ENCODE assay signal across 24 cellular contexts in the genomic region with DNA sequence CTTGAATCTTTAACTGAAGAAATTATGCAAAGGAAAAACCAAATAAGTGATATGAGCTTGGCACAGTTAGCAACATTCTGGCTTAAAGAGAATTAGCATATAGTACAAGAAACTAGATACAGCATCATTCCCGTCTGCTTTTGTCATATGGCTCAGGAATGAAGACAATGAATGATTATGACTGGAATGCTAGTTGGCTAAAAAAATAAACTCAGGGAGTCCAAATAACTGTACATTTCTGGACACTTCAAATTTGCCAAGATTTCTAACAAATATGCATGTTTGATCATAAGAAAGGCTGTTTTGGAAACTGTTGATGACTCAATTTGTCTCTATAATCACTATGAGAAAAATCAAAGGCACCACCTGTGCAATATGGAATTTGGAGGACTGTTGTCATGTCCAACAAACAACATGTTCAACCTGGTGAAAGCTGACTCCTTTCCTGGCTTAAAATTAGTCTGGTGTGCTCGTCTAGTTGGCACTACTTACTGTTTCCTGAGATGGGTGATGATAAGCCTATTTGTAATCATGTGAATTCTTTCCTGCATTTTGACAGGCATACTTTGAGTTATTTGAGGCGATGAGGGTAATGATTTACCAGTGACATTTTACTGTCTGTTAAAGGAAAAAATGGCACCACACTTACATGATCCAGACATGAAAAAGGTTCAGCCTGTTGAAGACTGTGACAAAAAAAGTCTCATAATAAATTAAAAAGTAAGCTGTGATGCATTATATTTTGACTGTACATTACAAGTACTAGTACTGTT.
DNase-seq lines count a peak whose midpoint lies in the region; ATAC-seq and TF ChIP-seq lines count a peak whose summit lies in the region.
"Had no signal": no experiment of that assay in that cellular context is flagged by ENCODE, and none has a peak within 500 bp of the region (broad histone marks: within the 10 kb centered on the region; RNA-seq: fewer than 3 reads in every experiment).

No MANE protein-coding gene starts in this region.

- peak; percentile 12 for DNase-seq in EH (ENCODE audit: low read depth)
- peak; percentile 1 for DNase-seq in LHCN-M2 (ENCODE audit: low read depth)
- DNase-seq in choroid plexus epithelial cell (ENCODE audit: low read depth): peak; percentile 43
- peak; percentile 21 for DNase-seq in kidney tubule cell (ENCODE audit: low spot score)
- no peak for DNase-seq in T-helper 2 cell treated with Interferon-gamma antibody and Interleukin-4, amounts not matched to agents 5 μg/mL and 100 μg/mL, for 36 hours (ENCODE audit: low spot score)
- no peak for DNase-seq in NCI-H345 treated with DMSO at 0.1 percent for 48 hours (lab: John Stamatoyannopoulos, UW; ENCODE audit: unreplicated experiment)
- DNase-seq in effector memory CD8-positive, alpha-beta T cell: no peak
- DNase-seq: activated B cell treated with CpG ODN at 0.5 μM for 24 hours; activated CD4-positive, alpha-beta T cell treated with anti-CD3 and anti-CD28 coated beads, Interleukin-2, amount 50 U/mL, for 4 hours; activated naive CD4-positive, alpha-beta T cell treated with anti-CD3 and anti-CD28 coated beads, Interleukin-2, amount 50 U/mL, for 16 hours; aorta; CD4-positive, CD25-positive, alpha-beta regulatory T cell; effector memory CD4-positive, alpha-beta T cell; GOT3; lower lobe of right lung; NCI-H1436; NCI-H526; sigmoid colon; stimulated activated CD8-positive, alpha-beta memory T cell treated with anti-CD3 and anti-CD28 coated beads, Interleukin-4, amount 100 ng/mL, for 48 hours; stomach had no signal

- ATAC-seq in GM18870 (IDR thresholded peaks at IDR 0.05; ENCODE audit: unreplicated experiment): no peak
- ATAC-seq in effector memory CD8-positive, alpha-beta T cell (replicated peaks): no peak
- ATAC-seq: K562, lower lobe of right lung had no signal

- H3K27me3 Mint-ChIP-seq in T-helper 2 cell treated with Interferon-gamma antibody and Interleukin-4, amounts not matched to agents 5 μg/mL and 100 μg/mL, for 36 hours (ENCODE audit: low read depth): no peaks in the 10 kb centered on the region
- no peaks in the 10 kb centered on the region for H3K27me3 Mint-ChIP-seq in effector memory CD8-positive, alpha-beta T cell
- H3K27me3 Mint-ChIP-seq: activated B cell treated with CpG ODN at 0.5 μM for 24 hours; CD4-positive, CD25-positive, alpha-beta regulatory T cell had no signal

- no peaks in the 10 kb centered on the region for H3K36me3 Mint-ChIP-seq in T-helper 2 cell treated with Interferon-gamma antibody and Interleukin-4, amounts not matched to agents 5 μg/mL and 100 μg/mL, for 36 hours (ENCODE audit: low read depth)
- no peaks in the 10 kb centered on the region for H3K36me3 Mint-ChIP-seq in effector memory CD8-positive, alpha-beta T cell (ENCODE audit: insufficient read depth)
- H3K36me3 Mint-ChIP-seq: CD4-positive, CD25-positive, alpha-beta regulatory T cell had no signal

- H3K4me3 Mint-ChIP-seq in T-helper 2 cell treated with Interferon-gamma antibody and Interleukin-4, amounts not matched to agents 5 μg/mL and 100 μg/mL, for 36 hours: no peak overlapping the region
- no peak overlapping the region for H3K4me3 Mint-ChIP-seq in effector memory CD8-positive, alpha-beta T cell
- H3K4me3 Mint-ChIP-seq: activated B cell treated with CpG ODN at 0.5 μM for 24 hours; activated T-helper 1 cell treated with anti-CD3 and anti-CD28 coated beads, Interleukin-12 subunit alpha, Interleukin-12 subunit beta, Interleukin-2, Interleukin-4 antibody, amounts not matched to agents 30 ng/mL and 10 ng/mL and 1 ng/mL, durations not matched to agents 14 hours and 24 hours and 36 hours; CD4-positive, CD25-positive, alpha-beta regulatory T cell had no signal

- no peak for TF ChIP-seq CTCF in choroid plexus epithelial cell (conservative IDR thresholded peaks at IDR 0.05; ENCODE audit: low read depth, low read length)

- H3K9me3 Mint-ChIP-seq in T-helper 2 cell treated with Interferon-gamma antibody and Interleukin-4, amounts not matched to agents 5 μg/mL and 100 μg/mL, for 36 hours: peaks cover 8% of the 10 kb centered on the region
- peaks cover 0 to 4% of the 10 kb centered on the region in 2 donors for H3K9me3 Mint-ChIP-seq in effector memory CD8-positive, alpha-beta T cell

- H3K4me1 Mint-ChIP-seq in T-helper 2 cell treated with Interferon-gamma antibody and Interleukin-4, amounts not matched to agents 5 μg/mL and 100 μg/mL, for 36 hours (ENCODE audit: low read depth): no peaks in the 10 kb centered on the region
- H3K4me1 Mint-ChIP-seq in effector memory CD8-positive, alpha-beta T cell (ENCODE audit: low read depth in 2 of 2): no peaks in the 10 kb centered on the region
- H3K4me1 Mint-ChIP-seq: activated B cell treated with CpG ODN at 0.5 μM for 24 hours; CD4-positive, CD25-positive, alpha-beta regulatory T cell had no signal

- H3K4me3 ChIP-seq in choroid plexus epithelial cell (ENCODE audit: low read depth, low read length): no peak overlapping the region
- H3K4me3 ChIP-seq: K562, lower lobe of right lung, sigmoid colon, stomach, tibial nerve had no signal

- H3K27ac Mint-ChIP-seq in T-helper 2 cell treated with Interferon-gamma antibody and Interleukin-4, amounts not matched to agents 5 μg/mL and 100 μg/mL, for 36 hours: no peak overlapping the region
- H3K27ac Mint-ChIP-seq in effector memory CD8-positive, alpha-beta T cell: no peak overlapping the region
- H3K27ac Mint-ChIP-seq: activated B cell treated with CpG ODN at 0.5 μM for 24 hours; activated T-helper 1 cell treated with anti-CD3 and anti-CD28 coated beads, Interleukin-12 subunit alpha, Interleukin-12 subunit beta, Interleukin-2, Interleukin-4 antibody, amounts not matched to agents 30 ng/mL and 10 ng/mL and 1 ng/mL, durations not matched to agents 14 hours and 24 hours and 36 hours; CD4-positive, CD25-positive, alpha-beta regulatory T cell had no signal

Comparison
In these comparisons a context has a peak if more than half of its experiments do, and no peak if none do; other contexts are left out.
1. DNase-seq: peak in EH (single experiment), LHCN-M2 (single experiment), choroid plexus epithelial cell (single experiment) and kidney tubule cell (single experiment); none in T-helper 2 cell treated with Interferon-gamma antibody and Interleukin-4, amounts not matched to agents 5 μg/mL and 100 μg/mL, for 36 hours (single experiment), NCI-H345 treated with DMSO at 0.1 percent for 48 hours (single experiment) and effector memory CD8-positive, alpha-beta T cell (0 of 3).